In genomic region chr6:42735976-42736375, GRCh38 we compare ENCODE assay signal across 26 cellular contexts. TPM values are rescaled to one million over a fixed set of nuclear protein-coding genes. Genes with fewer than 3 reads are reported as not detected.
"Had no signal": no experiment of that assay in that cellular context is flagged by ENCODE, and none has a peak within 500 bp of the region (broad histone marks: within the 10 kb centered on the region; RNA-seq: fewer than 3 reads in every experiment).

No MANE protein-coding gene starts in this region.

- H3K4me1 Mint-ChIP-seq: activated CD4-positive, alpha-beta memory T cell treated with anti-CD3 and anti-CD28 coated beads, Interleukin-2, amount 10 ng/mL, durations not matched to agents 7 days and 5 days; activated CD8-positive, alpha-beta memory T cell treated with anti-CD3 and anti-CD28 coated beads, Interleukin-2, amount 10 ng/mL, durations not matched to agents 7 days and 5 days; activated T-helper 17 cell treated with anti-CD3 and anti-CD28 coated beads, Interleukin-2, amount 50 U/mL, for 72 hours; endodermal cell; stimulated activated effector memory CD8-positive, alpha-beta T cell treated with anti-CD3 and anti-CD28 coated beads, Interleukin-12 subunit alpha, Interleukin-12 subunit beta, amount 100 ng/mL, for 72 hours; WTC11 had no signal

- H3K4me1 ChIP-seq: body of pancreas, colonic mucosa, foreskin keratinocyte, neural progenitor cell, psoas muscle, testis had no signal

- FAIRE-seq: keratinocyte, TTC549 had no signal

- H3K36me3 Mint-ChIP-seq: activated CD8-positive, alpha-beta memory T cell treated with anti-CD3 and anti-CD28 coated beads, Interleukin-2, amount 10 ng/mL, durations not matched to agents 7 days and 5 days; neural progenitor cell; stimulated activated effector memory CD8-positive, alpha-beta T cell treated with anti-CD3 and anti-CD28 coated beads, Interleukin-12 subunit alpha, Interleukin-12 subunit beta, amount 100 ng/mL, for 72 hours; WTC11 had no signal

- H3K9me3 Mint-ChIP-seq: activated CD4-positive, alpha-beta memory T cell treated with anti-CD3 and anti-CD28 coated beads, Interleukin-2, amount 10 ng/mL, durations not matched to agents 7 days and 5 days; activated T-helper 17 cell treated with anti-CD3 and anti-CD28 coated beads, Interleukin-2, amount 50 U/mL, for 72 hours; stimulated activated effector memory CD8-positive, alpha-beta T cell treated with anti-CD3 and anti-CD28 coated beads, Interleukin-12 subunit alpha, Interleukin-12 subunit beta, amount 100 ng/mL, for 72 hours; T-helper 2 cell treated with Interferon-gamma antibody and Interleukin-4, amounts not matched to agents 5 μg/mL and 100 μg/mL, for 36 hours had no signal

- H3K4me2 ChIP-seq: neural progenitor cell had no signal

- H3K27me3 ChIP-seq: body of pancreas, colonic mucosa, foreskin keratinocyte, neural progenitor cell, testis, upper lobe of left lung had no signal

- H3K27ac Mint-ChIP-seq: activated CD4-positive, alpha-beta memory T cell treated with anti-CD3 and anti-CD28 coated beads, Interleukin-2, amount 10 ng/mL, durations not matched to agents 7 days and 5 days; activated CD8-positive, alpha-beta memory T cell treated with anti-CD3 and anti-CD28 coated beads, Interleukin-2, amount 10 ng/mL, durations not matched to agents 7 days and 5 days; activated T-helper 17 cell treated with anti-CD3 and anti-CD28 coated beads, Interleukin-2, amount 50 U/mL, for 72 hours; endodermal cell; neural progenitor cell; stimulated activated effector memory CD8-positive, alpha-beta T cell treated with anti-CD3 and anti-CD28 coated beads, Interleukin-12 subunit alpha, Interleukin-12 subunit beta, amount 100 ng/mL, for 72 hours; T-helper 2 cell treated with Interferon-gamma antibody and Interleukin-4, amounts not matched to agents 5 μg/mL and 100 μg/mL, for 36 hours; WTC11 had no signal

- H3K4me3 ChIP-seq: body of pancreas, colonic mucosa, neural progenitor cell, psoas muscle, testis, upper lobe of left lung had no signal

- H3K4me3 Mint-ChIP-seq: activated CD4-positive, alpha-beta memory T cell treated with anti-CD3 and anti-CD28 coated beads, Interleukin-2, amount 10 ng/mL, durations not matched to agents 7 days and 5 days; activated CD8-positive, alpha-beta memory T cell treated with anti-CD3 and anti-CD28 coated beads, Interleukin-2, amount 10 ng/mL, durations not matched to agents 7 days and 5 days; activated T-helper 17 cell treated with anti-CD3 and anti-CD28 coated beads, Interleukin-2, amount 50 U/mL, for 72 hours; endodermal cell; neural progenitor cell; stimulated activated effector memory CD8-positive, alpha-beta T cell treated with anti-CD3 and anti-CD28 coated beads, Interleukin-12 subunit alpha, Interleukin-12 subunit beta, amount 100 ng/mL, for 72 hours; T-helper 2 cell treated with Interferon-gamma antibody and Interleukin-4, amounts not matched to agents 5 μg/mL and 100 μg/mL, for 36 hours; WTC11 had no signal

- ATAC-seq: activated CD8-positive, alpha-beta memory T cell treated with anti-CD3 and anti-CD28 coated beads, Interleukin-2, amount 10 ng/mL, durations not matched to agents 7 days and 5 days; activated T-helper 17 cell treated with anti-CD3 and anti-CD28 coated beads, Interleukin-2, amount 50 U/mL, for 72 hours; body of pancreas; foreskin keratinocyte; left ventricle myocardium superior; psoas muscle; sciatic nerve; stimulated activated effector memory CD8-positive, alpha-beta T cell treated with anti-CD3 and anti-CD28 coated beads, Interleukin-12 subunit alpha, Interleukin-12 subunit beta, amount 100 ng/mL, for 72 hours; WTC11 had no signal

- H3K9ac ChIP-seq: neural progenitor cell had no signal

- H3K36me3 ChIP-seq: colonic mucosa, neural progenitor cell, upper lobe of left lung had no signal

- H2AFZ ChIP-seq: neural progenitor cell had no signal

- H3K27ac ChIP-seq: body of pancreas, colonic mucosa, epithelial cell of prostate, foreskin keratinocyte, neural progenitor cell, psoas muscle, testis, upper lobe of left lung had no signal

- H3K9me3 ChIP-seq: body of pancreas, colonic mucosa, psoas muscle, testis, upper lobe of left lung had no signal

- H3K27me3 Mint-ChIP-seq: activated T-helper 17 cell treated with anti-CD3 and anti-CD28 coated beads, Interleukin-2, amount 50 U/mL, for 72 hours had no signal

- DNase-seq: activated CD4-positive, alpha-beta memory T cell treated with anti-CD3 and anti-CD28 coated beads, Interleukin-2, amount 10 ng/mL, durations not matched to agents 7 days and 5 days; activated CD4-positive, alpha-beta T cell treated with anti-CD3 and anti-CD28 coated beads for 48 hours; activated CD8-positive, alpha-beta memory T cell treated with anti-CD3 and anti-CD28 coated beads, Interleukin-2, amount 10 ng/mL, durations not matched to agents 7 days and 5 days; activated naive CD4-positive, alpha-beta T cell; activated T-cell treated with anti-CD3 and anti-CD28 coated beads, Interleukin-2, amount 50 U/mL, for 1 hour; body of pancreas; central memory CD4-positive, alpha-beta T cell; colonic mucosa; endodermal cell; foreskin keratinocyte; head of caudate nucleus; left ventricle myocardium superior; psoas muscle; stimulated activated CD4-positive, alpha-beta T cell treated with anti-CD3 and anti-CD28 coated beads, Interleukin-4, amount 100 ng/mL, for 24 hours; SW 1271; testis; upper lobe of left lung had no signal

RNA-seq across cellular contexts. Expression of gene PRPH2, which starts 13.6 kb away (rescaled TPM):
- total RNA-seq: activated CD4-positive, alpha-beta memory T cell treated with anti-CD3 and anti-CD28 coated beads, Interleukin-2, amount 10 ng/mL, durations not matched to agents 7 days and 5 days; activated T-helper 17 cell treated with anti-CD3 and anti-CD28 coated beads, Interleukin-2, amount 50 U/mL, for 72 hours; foreskin keratinocyte had no signal
